8 cellular contexts compared by ENCODE assay signal in genomic region chr6:119110601-119111548, GRCh38. TPM values are rescaled to one million over a fixed set of nuclear protein-coding genes. Genes with fewer than 3 reads are reported as not detected.
DNase-seq lines count a peak whose midpoint lies in the region; ATAC-seq and TF ChIP-seq lines count a peak whose summit lies in the region.

No MANE protein-coding gene starts in this region.

- POLR2A ChIA-PET in CD4-positive, alpha-beta T cell (lab: Charles Lee): interaction anchor here (0.8 to 2.4 kb wide), 8 partner anchors 11 to 310 kb away, joined by 3 to 23 read pairs (median 6); partner anchors contain the start of genes ASF1A, FAM184A and MCM9
- POLR2A ChIA-PET in activated CD4-positive, alpha-beta T cell treated with anti-CD3 and anti-CD28 coated beads, Interleukin-2, amount 10 ng/mL, durations not matched to agents 7 days and 5 days (lab: Charles Lee): interaction anchor here (0.6 kb wide), 1 partner anchor 235 kb away, joined by 3 read pairs; no protein-coding TSS in a partner anchor

- TF ChIP-seq CTCF in CD4-positive, alpha-beta T cell (IDR thresholded peaks at IDR 0.05): peak; percentile 72
- TF ChIP-seq CTCF in fibroblast of lung (conservative IDR thresholded peaks at IDR 0.05 in 1 of 2, IDR thresholded peaks at IDR 0.05 in 1 of 2; ENCODE audit: low read depth in 1 of 2, low read length in 2 of 2) (peak; percentile 58 to 59), neural cell (IDR thresholded peaks at IDR 0.05; ENCODE audit: poor library complexity, severe bottlenecking) (peak; percentile 87)

- H3K4me3 Mint-ChIP-seq in CD4-positive, alpha-beta T cell: peak overlapping the region; percentile 30
- no peak overlapping the region for H3K4me3 Mint-ChIP-seq in activated CD4-positive, alpha-beta T cell treated with anti-CD3 and anti-CD28 coated beads, Interleukin-2, amount 10 ng/mL, durations not matched to agents 7 days and 5 days

- H3K9ac ChIP-seq in fibroblast of lung (ENCODE audit: insufficient read depth, low read length) (no peak overlapping the region), neural cell (ENCODE audit: low read length) (no peak overlapping the region)

- H3K9me2 ChIP-seq in neural cell (ENCODE audit: insufficient read depth, low read length): no peaks in the 10 kb centered on the region

- H2AFZ ChIP-seq in fibroblast of lung (ENCODE audit: low read length): no peak overlapping the region
- no peak overlapping the region for H2AFZ ChIP-seq in neural cell (ENCODE audit: low read depth, low read length)

- DNase-seq in CD4-positive, alpha-beta T cell: peak in 7 of 10 experiments; percentile 6 to 34 (median 15)
- DNase-seq in NCI-H2227 (lab: John Stamatoyannopoulos, UW; ENCODE audit: unreplicated experiment): peak; percentile 68
- peak; percentile 66 for DNase-seq in activated CD4-positive, alpha-beta T cell treated with anti-CD3 and anti-CD28 coated beads, Interleukin-2, amount 10 ng/mL, durations not matched to agents 7 days and 5 days
- DNase-seq in fibroblast of lung (ENCODE audit: low read depth in 2 of 2): peak; percentile 69 to 75

- H3K27ac ChIP-seq in CD4-positive, alpha-beta T cell (ENCODE audit: low read depth, low read length): no peak overlapping the region
- no peak overlapping the region for H3K27ac ChIP-seq in fibroblast of lung (ENCODE audit: insufficient read depth, low read length)
- H3K27ac ChIP-seq in neural cell (ENCODE audit: low read length): no peak overlapping the region

- H3K4me1 ChIP-seq in fibroblast of lung (ENCODE audit: control insufficient read depth, extremely low read depth, insufficient read depth, low read length): no peaks in the 10 kb centered on the region

- no peaks in the 10 kb centered on the region for H3K27me3 ChIP-seq in CD4-positive, alpha-beta T cell (ENCODE audit: control insufficient read depth, insufficient read depth, low read length)
- H3K27me3 ChIP-seq in fibroblast of lung (ENCODE audit: control insufficient read depth, insufficient read depth, low read length) (no peaks in the 10 kb centered on the region), neural cell (ENCODE audit: insufficient read depth, low read depth, low read length) (no peaks in the 10 kb centered on the region)

- no peaks in the 10 kb centered on the region for H3F3A ChIP-seq in neural cell (ENCODE audit: insufficient read depth, low read length, poor library complexity, severe bottlenecking)

- H3K9me3 Mint-ChIP-seq in CD4-positive, alpha-beta T cell: no peaks in the 10 kb centered on the region
- H3K9me3 Mint-ChIP-seq in activated CD4-positive, alpha-beta T cell treated with anti-CD3 and anti-CD28 coated beads, Interleukin-2, amount 10 ng/mL, durations not matched to agents 7 days and 5 days: no peaks in the 10 kb centered on the region

- TF ChIP-seq EP300 in neural cell (conservative IDR thresholded peaks at IDR 0.05; ENCODE audit: poor library complexity, severe bottlenecking): no peak

- no peaks in the 10 kb centered on the region for H4K20me1 ChIP-seq in fibroblast of lung (ENCODE audit: control insufficient read depth, extremely low read depth, insufficient read depth, low read length)
- no peaks in the 10 kb centered on the region for H4K20me1 ChIP-seq in neural cell (ENCODE audit: insufficient read depth)

- no peaks in the 10 kb centered on the region for H3K36me3 Mint-ChIP-seq in CD4-positive, alpha-beta T cell (ENCODE audit: low read depth)
- H3K36me3 Mint-ChIP-seq in activated CD4-positive, alpha-beta T cell treated with anti-CD3 and anti-CD28 coated beads, Interleukin-2, amount 10 ng/mL, durations not matched to agents 7 days and 5 days (ENCODE audit: low read depth): no peaks in the 10 kb centered on the region

- no peaks in the 10 kb centered on the region for H3K27me3 Mint-ChIP-seq in CD4-positive, alpha-beta T cell
- no peaks in the 10 kb centered on the region for H3K27me3 Mint-ChIP-seq in activated CD4-positive, alpha-beta T cell treated with anti-CD3 and anti-CD28 coated beads, Interleukin-2, amount 10 ng/mL, durations not matched to agents 7 days and 5 days

- peaks cover 13% of the 10 kb centered on the region for H3K4me1 Mint-ChIP-seq in CD4-positive, alpha-beta T cell (ENCODE audit: low read depth)
- peaks cover 17% of the 10 kb centered on the region for H3K4me1 Mint-ChIP-seq in activated CD4-positive, alpha-beta T cell treated with anti-CD3 and anti-CD28 coated beads, Interleukin-2, amount 10 ng/mL, durations not matched to agents 7 days and 5 days

- H3K4me3 ChIP-seq in fibroblast of lung (replicated peaks in 1 of 4; ENCODE audit: control extremely low read depth in 1 of 4, insufficient read depth in 1 of 4, low read depth in 3 of 4, low read length in 4 of 4) (no peak overlapping the region), neural cell (ENCODE audit: low read length) (no peak overlapping the region)

- CTCF ChIA-PET in CD4-positive, alpha-beta T cell (lab: Charles Lee): interaction anchor here (0.8 to 3.3 kb wide), 13 partner anchors 13 to 545 kb away, joined by 3 to 15 read pairs (median 4); partner anchors contain the start of gene FAM184A
- CTCF ChIA-PET in activated CD4-positive, alpha-beta T cell treated with anti-CD3 and anti-CD28 coated beads, Interleukin-2, amount 10 ng/mL, durations not matched to agents 7 days and 5 days (lab: Charles Lee): interaction anchor here (0.7 to 2.2 kb wide), 13 partner anchors 11 to 398 kb away, joined by 3 to 10 read pairs (median 4); partner anchors contain the start of gene FAM184A

- peak; percentile 91 for ATAC-seq in CD4-positive, alpha-beta T cell (ENCODE audit: poor library complexity)
- ATAC-seq in GM18520 (IDR thresholded peaks at IDR 0.05; ENCODE audit: unreplicated experiment) (peak; percentile 78), HG03103 (IDR thresholded peaks at IDR 0.05; ENCODE audit: low read depth, unreplicated experiment) (peak; percentile 72), HG03571 (IDR thresholded peaks at IDR 0.05; ENCODE audit: unreplicated experiment) (no peak)

- TF ChIP-seq RAD21 in neural cell (conservative IDR thresholded peaks at IDR 0.05): peak; percentile 88

- intact Hi-C loops in CD4-positive, alpha-beta T cell (cut with DNase I, micrococcal nuclease): loop anchor here (1.0 to 10.0 kb wide), 11 partner anchors 35 to 1766 kb away; partner anchors contain the start of gene ASF1A (in 1 of the 2)

- H3K27ac Mint-ChIP-seq in CD4-positive, alpha-beta T cell: no peak overlapping the region
- no peak overlapping the region for H3K27ac Mint-ChIP-seq in activated CD4-positive, alpha-beta T cell treated with anti-CD3 and anti-CD28 coated beads, Interleukin-2, amount 10 ng/mL, durations not matched to agents 7 days and 5 days

- H3K79me2 ChIP-seq in fibroblast of lung (ENCODE audit: control insufficient read depth, insufficient read depth, low read length) (no peaks in the 10 kb centered on the region), neural cell (replicated peaks; ENCODE audit: insufficient read depth, low read length) (no peaks in the 10 kb centered on the region)

- no peaks in the 10 kb centered on the region for H3K36me3 ChIP-seq in fibroblast of lung (ENCODE audit: control insufficient read depth, insufficient read depth, low read length)
- no peaks in the 10 kb centered on the region for H3K36me3 ChIP-seq in neural cell (ENCODE audit: insufficient read depth, low read length)

- H3K4me2 ChIP-seq in fibroblast of lung (ENCODE audit: extremely low read depth, insufficient read depth, low read length): no peak overlapping the region
- H3K4me2 ChIP-seq in neural cell (ENCODE audit: low read length): no peak overlapping the region

- H3K9me3 ChIP-seq in CD4-positive, alpha-beta T cell (ENCODE audit: control insufficient read depth, low read length): no peaks in the 10 kb centered on the region
- H3K9me3 ChIP-seq in fibroblast of lung (ENCODE audit: control insufficient read depth, insufficient read depth, low read depth, low read length) (no peaks in the 10 kb centered on the region), neural cell (ENCODE audit: low read length) (no peaks in the 10 kb centered on the region)

TF ChIP-seq in neural cell, 6 proteins besides CTCF, POLR2A, EP300 and RAD21:
- TF ChIP-seq SMC3 (conservative IDR thresholded peaks at IDR 0.05; ENCODE audit: poor library complexity): peak; percentile 87
- TF ChIP-seq REST (IDR thresholded peaks at IDR 0.05; ENCODE audit: borderline replicate concordance): no peak
- TF ChIP-seq TAF1 (IDR thresholded peaks at IDR 0.05; ENCODE audit: low read depth): no peak
- no peak for TF ChIP-seq EZH2 (IDR thresholded peaks at IDR 0.05; ENCODE audit: borderline replicate concordance, insufficient read depth, low read length, poor library complexity, severe bottlenecking)
TF ChIP-seq in neural cell: peak in this region for 1.

RNA-seq across cellular contexts. Expression of gene FAM184A, which starts 32.4 kb away (rescaled TPM):
- total RNA-seq in CD4-positive, alpha-beta T cell: 1 to 10 TPM; 2.9 to 3.3 TPM
- 1 to 10 TPM; 7.4 to 8.3 TPM for total RNA-seq in activated CD4-positive, alpha-beta T cell treated with anti-CD3 and anti-CD28 coated beads, Interleukin-2, amount 10 ng/mL, durations not matched to agents 7 days and 5 days
- total RNA-seq in fibroblast of lung: 1.3 and 1.7 TPM in 2 replicates
- polyA plus RNA-seq in fibroblast of lung (0.09 and 0.43 TPM in 2 replicates), neural cell (41.9 and 47.5 TPM in 2 replicates)
- 0.05 and 0.59 TPM in 2 replicates for polyA plus RNA-seq in fibroblast of lung (2012)
- polyA minus RNA-seq in fibroblast of lung (ENCODE audit: low replicate concordance) (1.0 TPM in 1 of 2 replicates, not detected in the other), neural cell (56.5 and 61.8 TPM in 2 replicates)

Comparison
In these comparisons a context has a peak if more than half of its experiments do, and no peak if none do; other contexts are left out.
1. DNase-seq: peak in every context shown above with its lines; median percentile 72 in fibroblast of lung; 68 in NCI-H2227; 66 in activated CD4-positive, alpha-beta T cell treated with anti-CD3 and anti-CD28 coated beads, Interleukin-2, amount 10 ng/mL, durations not matched to agents 7 days and 5 days; 15 in CD4-positive, alpha-beta T cell.